8 cellular contexts compared by ENCODE assay signal in genomic region chr12:69688496-69689427, GRCh38. TPM values are rescaled to one million over a fixed set of nuclear protein-coding genes. Genes with fewer than 3 reads are reported as not detected.
DNase-seq lines count a peak whose midpoint lies in the region; ATAC-seq and TF ChIP-seq lines count a peak whose summit lies in the region.

No MANE protein-coding gene starts in this region.

- peaks cover 27% of the 10 kb centered on the region for H3K4me1 Mint-ChIP-seq in MCF 10A (ENCODE audit: insufficient read depth, unreplicated experiment)

- no peaks in the 10 kb centered on the region for H3K27me3 Mint-ChIP-seq in MCF 10A (ENCODE audit: insufficient read depth, unreplicated experiment)

- no peaks in the 10 kb centered on the region for H3K36me3 Mint-ChIP-seq in MCF 10A (ENCODE audit: insufficient read depth, unreplicated experiment)

- H3K27me3 ChIP-seq in SJCRH30 = no peaks in the 10 kb centered on the region

- ATAC-seq in HG02678 (IDR thresholded peaks at IDR 0.05; ENCODE audit: unreplicated experiment) = peak; percentile 62
- ATAC-seq in HG03565 (IDR thresholded peaks at IDR 0.05; ENCODE audit: unreplicated experiment) = no peak
- no peak for ATAC-seq in GM21528 (IDR thresholded peaks at IDR 0.05; ENCODE audit: low FRiP score, unreplicated experiment)

- no TSS peak for BruUV-seq in MCF 10A (replicated peaks; lab: Mats Ljungman, UMichigan)

- POLR2A ChIA-PET in MCF 10A (lab: Yijun Ruan, JAX) = interaction anchor here (0.6 to 1.2 kb wide), 2 partner anchors 13 to 287 kb away, joined by 3 to 4 read pairs; no protein-coding TSS in a partner anchor

- peak; percentile 62 for DNase-seq in COR-L47 (lab: John Stamatoyannopoulos, UW)
- DNase-seq in SJCRH30 = peak; percentile 86 to 88
- DNase-seq in MCF 10A (ENCODE audit: unreplicated experiment) = peak; percentile 98
- DNase-seq in left kidney (ENCODE audit: low read depth, low spot score) = peak; percentile 27
- peak; percentile 42 for DNase-seq in stimulated activated CD8-positive, alpha-beta memory T cell treated with anti-CD3 and anti-CD28 coated beads, Interleukin-4, amount 100 ng/mL, for 48 hours

- no peak for TF ChIP-seq CTCF in MCF 10A (IDR thresholded peaks at IDR 0.05; ENCODE audit: unreplicated experiment)

- H3K4me3 Mint-ChIP-seq in MCF 10A (ENCODE audit: unreplicated experiment) = peak overlapping the region; percentile 41

- intact Hi-C loops in MCF 10A (cut with micrococcal nuclease) = no loop called here

- H3K9me3 ChIP-seq in SJCRH30 (replicated peaks) = no peaks in the 10 kb centered on the region

- CTCF ChIA-PET in MCF 10A (lab: Yijun Ruan, JAX) = interaction anchor here (0.5 to 1.5 kb wide), 2 partner anchors 49 to 769 kb away, joined by 3 to 7 read pairs; no protein-coding TSS in a partner anchor

- H3K4me1 ChIP-seq in SJCRH30 = peaks cover 10% of the 10 kb centered on the region

- H3K4me3 ChIP-seq in SJCRH30 = no peak overlapping the region

- peak overlapping the region; percentile 88 for H3K27ac Mint-ChIP-seq in MCF 10A (ENCODE audit: low read depth, unreplicated experiment)

- H3K9me3 Mint-ChIP-seq in MCF 10A (ENCODE audit: unreplicated experiment) = no peaks in the 10 kb centered on the region

- no peaks in the 10 kb centered on the region for H3K36me3 ChIP-seq in SJCRH30

- H3K27ac ChIP-seq in SJCRH30 = peak overlapping the region; percentile 46

RNA-seq across cellular contexts. Expression of gene BEST3, which starts 10.3 kb away (rescaled TPM):
- 0.05 TPM in 1 of 2 replicates, not detected in the other for total RNA-seq in SJCRH30 (2014; rRNA removed; shearing (Covaris generic))
- 0.56 TPM in 1 of 2 replicates, not detected in the other for total RNA-seq in MCF 10A (2022)

RNA-seq across cellular contexts. Expression of gene RAB3IP, which starts 49.9 kb away (rescaled TPM):
- total RNA-seq in SJCRH30 (2014; rRNA removed; shearing (Covaris generic)) = 9.1 and 10.4 TPM in 2 replicates
- 21.9 and 31.5 TPM in 2 replicates for total RNA-seq in MCF 10A (2022)

Comparison
In these comparisons a context has a peak if more than half of its experiments do, and no peak if none do; other contexts are left out.
1. DNase-seq: peak in every context shown above with its lines; median percentile 98 in MCF 10A; 87 in SJCRH30; 62 in COR-L47; 42 in stimulated activated CD8-positive, alpha-beta memory T cell treated with anti-CD3 and anti-CD28 coated beads, Interleukin-4, amount 100 ng/mL, for 48 hours; 27 in left kidney.